11 cellular contexts compared by ENCODE assay signal in genomic region chr1:100631015-100631521, GRCh38.
A peak's percentile ranks its signal among the peaks of the same experiment; 100 is the strongest.
DNase-seq lines count a peak whose midpoint lies in the region; ATAC-seq and TF ChIP-seq lines count a peak whose summit lies in the region.
"Had no signal": no experiment of that assay in that cellular context is flagged by ENCODE, and none has a peak within 500 bp of the region (broad histone marks: within the 10 kb centered on the region; RNA-seq: fewer than 3 reads in every experiment).

No MANE protein-coding gene starts in this region.

- H3K9me3 ChIP-seq in MG63 (no peaks in the 10 kb centered on the region), adipocyte (ENCODE audit: control insufficient read depth, low read length) (peaks cover 4% of the 10 kb centered on the region)

- H3K4me3 Mint-ChIP-seq in natural killer cell = no peak overlapping the region

- ATAC-seq in natural killer cell (peak in 2 of 3 donors; percentile 45 to 83), HG02973 (IDR thresholded peaks at IDR 0.05; ENCODE audit: unreplicated experiment) (no peak)

- peaks cover 0 to 2% of the 10 kb centered on the region in 2 donors for H3K9me3 Mint-ChIP-seq in natural killer cell

- peak; percentile 99 for DNase-seq in EH (ENCODE audit: low read depth)
- peak; percentile 12 for DNase-seq in MG63
- DNase-seq in adipocyte (ENCODE audit: low read depth) = peak; percentile 39
- DNase-seq in natural killer cell = no peak
- no peak for DNase-seq in COLO668 (lab: John Stamatoyannopoulos, UW; ENCODE audit: unreplicated experiment)
- DNase-seq in NCI-H2171 treated with DMSO at 0.1 percent for 48 hours (lab: John Stamatoyannopoulos, UW) = no peak
- no peak for DNase-seq in NCI-H2171 (lab: John Stamatoyannopoulos, UW)
- DNase-seq: dermis blood vessel endothelial cell, islet precursor cell, NCI-H1436 treated with DMSO at 0.1 percent for 48 hours had no signal

- peaks cover 10% of the 10 kb centered on the region in 2 donors for H3K4me1 Mint-ChIP-seq in natural killer cell

- H3K4me3 ChIP-seq in MG63 = no peak overlapping the region
- no peak overlapping the region for H3K4me3 ChIP-seq in adipocyte (ENCODE audit: low read length)

- intact Hi-C loops in natural killer cell (cut with micrococcal nuclease) = no loop called here

- H3K36me3 ChIP-seq in MG63 = no peaks in the 10 kb centered on the region
- no peaks in the 10 kb centered on the region for H3K36me3 ChIP-seq in adipocyte (ENCODE audit: control insufficient read depth, insufficient read depth, low read length, severe bottlenecking)

- H3K4me1 ChIP-seq in adipocyte (ENCODE audit: control insufficient read depth, insufficient read depth, low read length) = peaks cover 34% of the 10 kb centered on the region

- H3K27ac Mint-ChIP-seq in natural killer cell = no peak overlapping the region

- no peak overlapping the region for H3K9ac ChIP-seq in adipocyte (ENCODE audit: low read length)

- no peaks in the 10 kb centered on the region for H3K27me3 ChIP-seq in MG63
- H3K27me3 ChIP-seq in adipocyte (replicated peaks; ENCODE audit: control insufficient read depth, insufficient read depth, low read length) = no peaks in the 10 kb centered on the region

- H3K36me3 Mint-ChIP-seq in natural killer cell = no peaks in the 10 kb centered on the region

- no peak for TF ChIP-seq CTCF in natural killer cell (IDR thresholded peaks at IDR 0.05)

- peaks cover 7 to 16% of the 10 kb centered on the region in 2 donors for H3K27me3 Mint-ChIP-seq in natural killer cell (ENCODE audit: low read depth in 2 of 2)

Comparison
In these comparisons a context has a peak if more than half of its experiments do, and no peak if none do; other contexts are left out.
1. DNase-seq: peak in EH (single experiment), MG63 (single experiment) and adipocyte (single experiment); none in natural killer cell (single experiment), COLO668 (single experiment), NCI-H2171 treated with DMSO at 0.1 percent for 48 hours (single experiment) and NCI-H2171 (single experiment).